Comparison of ENCODE assay signal across 11 cellular contexts in genomic region chr1:87683557-87683956, GRCh38.
A peak's percentile ranks its signal among the peaks of the same experiment; 100 is the strongest.
DNase-seq lines count a peak whose midpoint lies in the region; ATAC-seq and TF ChIP-seq lines count a peak whose summit lies in the region.
"Had no signal": no experiment of that assay in that cellular context is flagged by ENCODE, and none has a peak within 500 bp of the region (broad histone marks: within the 10 kb centered on the region; RNA-seq: fewer than 3 reads in every experiment).

No MANE protein-coding gene starts in this region.

- peak overlapping the region in 6 of 8 donors; percentile 51 to 87 (median 74) for H3K4me3 Mint-ChIP-seq in naive B cell

- intact Hi-C loops in OCI-LY7 (cut with micrococcal nuclease; ENCODE audit: unreplicated experiment), result no loop called here

- no peaks in the 10 kb centered on the region for H4K20me1 ChIP-seq in OCI-LY7 (ENCODE audit: insufficient read depth, low read length)

- H3K4me1 ChIP-seq in ACC112 (ENCODE audit: control insufficient read depth, insufficient read depth, low read length, unreplicated experiment), result peaks cover 4% of the 10 kb centered on the region
- no peaks in the 10 kb centered on the region for H3K4me1 ChIP-seq in OCI-LY7 (ENCODE audit: insufficient read depth, low read length, poor library complexity, severe bottlenecking)

- H3K27me3 Mint-ChIP-seq in naive B cell, result no peaks in the 10 kb centered on the region

- H3K4me3 ChIP-seq in ACC112 (ENCODE audit: low read depth, low read length) (peak overlapping the region; percentile 86), astrocyte of the spinal cord (ENCODE audit: low read depth, low read length) (no peak overlapping the region), OCI-LY7 (ENCODE audit: low read depth, low read length, poor library complexity, severe bottlenecking) (no peak overlapping the region)

- peak; percentile 58 for DNase-seq in NCI-H1105 (lab: John Stamatoyannopoulos, UW)
- peak; percentile 11 for DNase-seq in astrocyte of the spinal cord (ENCODE audit: low read depth, low spot score)
- no peak for DNase-seq in naive B cell
- no peak for DNase-seq in COLO829 (ENCODE audit: low spot score)
- no peak for DNase-seq in GM19240 (ENCODE audit: insufficient read length, low spot score)
- DNase-seq in OCI-LY7 (ENCODE audit: low spot score), result no peak
- DNase-seq: activated T-cell treated with anti-CD3 and anti-CD28 coated beads, Interleukin-2, amount 50 U/mL, for 48 hours; CD8-positive, alpha-beta T cell; NCI-H2171 treated with DMSO at 0.1 percent for 48 hours had no signal

- peaks cover 0 to 6% (median 4%) of the 10 kb centered on the region in 3 donors for H3K4me1 Mint-ChIP-seq in naive B cell

- CTCF ChIA-PET in OCI-LY7 (lab: Charles Lee; ENCODE audit: unreplicated experiment), result no interaction called here

- no peaks in the 10 kb centered on the region for H3K36me3 Mint-ChIP-seq in naive B cell
- H3K36me3 Mint-ChIP-seq: CD8-positive, alpha-beta T cell had no signal

- no peaks in the 10 kb centered on the region for H3K9me3 ChIP-seq in OCI-LY7 (ENCODE audit: low read length)

- no TSS peak for BruUV-seq in OCI-LY7 (replicated peaks; lab: Mats Ljungman, UMichigan)

- ATAC-seq in naive B cell (ENCODE audit: low read depth in 2 of 2) (no peak), HG03196 (IDR thresholded peaks at IDR 0.05; ENCODE audit: unreplicated experiment) (no peak)

- H3K9me3 Mint-ChIP-seq in naive B cell, result peaks cover 0 to 10% (median 0%) of the 10 kb centered on the region in 7 donors
- H3K9me3 Mint-ChIP-seq: CD8-positive, alpha-beta T cell had no signal

- H3K36me3 ChIP-seq in ACC112 (ENCODE audit: insufficient read depth, low read length), result no peaks in the 10 kb centered on the region
- no peaks in the 10 kb centered on the region for H3K36me3 ChIP-seq in OCI-LY7 (ENCODE audit: insufficient read depth, low read length)

- in situ Hi-C loops in astrocyte of the spinal cord (cut with HindIII; ENCODE audit: low sequenced_read_pairs), result no loop called here

- POLR2A ChIA-PET in OCI-LY7 (lab: Charles Lee), result no interaction called here

- TF ChIP-seq CTCF in astrocyte of the spinal cord (IDR thresholded peaks at IDR 0.05; ENCODE audit: low read depth, low read length), result no peak
- TF ChIP-seq CTCF in OCI-LY7 (conservative IDR thresholded peaks at IDR 0.05; ENCODE audit: low read length), result no peak

- H3K27ac Mint-ChIP-seq in naive B cell, result peak overlapping the region in 2 of 6 donors; percentile 48 to 51

- H3K79me2 ChIP-seq in ACC112 (ENCODE audit: control insufficient read depth, insufficient read depth, low read length, unreplicated experiment), result no peaks in the 10 kb centered on the region
- no peaks in the 10 kb centered on the region for H3K79me2 ChIP-seq in OCI-LY7 (ENCODE audit: insufficient read depth, low read depth, low read length)

- H3K27ac ChIP-seq in ACC112 (ENCODE audit: low read depth, low read length) (no peak overlapping the region), OCI-LY7 (ENCODE audit: low read depth, low read length, poor library complexity, severe bottlenecking) (no peak overlapping the region)

- no peaks in the 10 kb centered on the region for H3K27me3 ChIP-seq in ACC112 (ENCODE audit: insufficient read depth, low read length)

- H3K4me2 ChIP-seq in OCI-LY7 (ENCODE audit: low read length), result no peak overlapping the region

- peak overlapping the region; percentile 98 for H2AFZ ChIP-seq in ACC112 (ENCODE audit: low read length, unreplicated experiment)
- H2AFZ ChIP-seq in OCI-LY7 (ENCODE audit: low read length), result no peak overlapping the region

- no peaks in the 10 kb centered on the region for H3K9me2 ChIP-seq in OCI-LY7 (ENCODE audit: insufficient read depth, low read length)

Comparison
In these comparisons a context has a peak if more than half of its experiments do, and no peak if none do; other contexts are left out.
1. DNase-seq: peak in NCI-H1105 (single experiment) and astrocyte of the spinal cord (single experiment); none in naive B cell (single experiment), COLO829 (single experiment), GM19240 (single experiment) and OCI-LY7 (single experiment).